ENCODE assay signal across 9 cellular contexts in the genomic region with DNA sequence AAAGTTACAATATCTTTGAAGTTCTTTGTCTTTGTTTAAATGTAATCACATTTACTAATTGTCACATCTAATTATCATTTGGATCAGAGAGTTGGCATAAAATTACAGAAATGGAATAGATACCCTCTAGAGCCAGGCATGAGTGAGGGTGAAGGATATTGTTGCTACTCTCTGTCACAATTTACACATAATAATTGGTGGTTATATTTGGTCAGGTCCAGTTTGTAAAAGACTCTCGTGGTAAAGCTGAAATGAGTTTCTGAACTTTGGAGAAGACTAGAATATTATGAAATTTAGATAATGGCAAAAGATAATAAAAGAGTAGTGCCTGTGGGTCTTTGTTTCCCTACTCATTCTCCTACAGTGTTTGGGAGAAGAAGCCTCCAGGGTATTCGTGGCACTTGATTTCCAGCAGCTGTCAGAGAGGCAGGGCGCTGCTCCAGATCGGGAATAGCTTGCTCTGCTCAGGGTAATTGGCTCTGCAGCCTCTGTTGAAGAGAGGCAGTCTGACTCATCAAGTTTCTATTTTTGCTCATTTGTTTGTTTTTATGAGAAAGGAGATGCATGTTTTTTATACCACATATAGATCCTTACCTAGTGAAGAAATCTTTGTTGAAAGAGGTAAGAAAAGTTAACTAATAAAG.
DNase-seq lines count a peak whose midpoint lies in the region; ATAC-seq, FAIRE-seq and TF ChIP-seq lines count a peak whose summit lies in the region.
"Had no signal": no experiment of that assay in that cellular context is flagged by ENCODE, and none has a peak within 500 bp of the region (broad histone marks: within the 10 kb centered on the region; RNA-seq: fewer than 3 reads in every experiment).

No MANE protein-coding gene starts in this region.

- H3K4me2 ChIP-seq in mammary epithelial cell (ENCODE audit: insufficient read depth, low read depth, low read length), result no peak overlapping the region

- H3K4me3 ChIP-seq in mammary epithelial cell (replicated peaks in 1 of 3; ENCODE audit: insufficient read depth in 1 of 3, low read depth in 2 of 3, low read length in 3 of 3) (no peak overlapping the region), aorta (ENCODE audit: low read length in 2 of 2) (no peak overlapping the region), stomach (no peak overlapping the region)

- CTCF ChIA-PET in MCF 10A (lab: Yijun Ruan, JAX) (no interaction called here), mammary epithelial cell (lab: Charles Lee; ENCODE audit: low non-redundant PET) (no interaction called here)

- H3K27me3 Mint-ChIP-seq in MCF 10A (ENCODE audit: insufficient read depth, unreplicated experiment), result peaks cover 56% of the 10 kb centered on the region
- H3K27me3 Mint-ChIP-seq: activated B cell treated with CpG ODN at 0.5 μM for 24 hours had no signal

- TF ChIP-seq POLR2A in stomach (IDR thresholded peaks at IDR 0.05), result no peak

- in situ Hi-C loops in mammary epithelial cell (cut with MboI; ENCODE audit: low sequenced_read_pairs in 2 of 2) (no loop called here), GM13976 (cut with MboI; ENCODE audit: low sequenced_read_pairs, unreplicated experiment) (no loop called here)

- FAIRE-seq in islet of Langerhans (lab: Jason Lieb, UNC), result peak; percentile 99

- H3K9me3 ChIP-seq in mammary epithelial cell (replicated peaks; ENCODE audit: insufficient read depth, low read length) (no peaks in the 10 kb centered on the region), aorta (ENCODE audit: control insufficient read depth, low read length) (no peaks in the 10 kb centered on the region), stomach (no peaks in the 10 kb centered on the region)

- WGBS in mammary epithelial cell (ENCODE audit: low coverage, missing lambda C conversion rate), result 17% methylated on average over 4 of the region's 4 CpGs
- 1 to 6% methylated on average over 4 of the region's 4 CpGs for WGBS in aorta, 2 donors
- 25 to 37% (median 34%) methylated on average over 4 of the region's 4 CpGs for WGBS in stomach, 5 donors

- TF ChIP-seq CTCF in MCF 10A (IDR thresholded peaks at IDR 0.05; ENCODE audit: unreplicated experiment), result no peak
- no peak for TF ChIP-seq CTCF in mammary epithelial cell (conservative IDR thresholded peaks at IDR 0.05 in 1 of 2, IDR thresholded peaks at IDR 0.05 in 1 of 2; ENCODE audit: extremely low read depth in 1 of 2, insufficient read depth in 1 of 2, low read depth in 1 of 2, low read length in 2 of 2)
- TF ChIP-seq CTCF in GM13976 (IDR thresholded peaks at IDR 0.05; ENCODE audit: borderline replicate concordance, control extremely low read depth, extremely low read depth, insufficient read depth, missing control alignments), result no peak
- TF ChIP-seq CTCF in stomach (IDR thresholded peaks at IDR 0.05), result no peak

- no peaks in the 10 kb centered on the region for H4K20me1 ChIP-seq in mammary epithelial cell (ENCODE audit: insufficient read depth, low read length)

- H3K27ac ChIP-seq in mammary epithelial cell (ENCODE audit: insufficient read depth, low read depth, low read length) (no peak overlapping the region), aorta (ENCODE audit: low read depth in 1 of 2, low read length in 2 of 2) (no peak overlapping the region), stomach (no peak overlapping the region)

- H3K4me1 ChIP-seq in mammary epithelial cell (ENCODE audit: insufficient read depth, low read length) (no peaks in the 10 kb centered on the region), aorta (ENCODE audit: control insufficient read depth in 1 of 2, insufficient read depth in 2 of 2, low read length in 2 of 2) (no peaks in the 10 kb centered on the region), stomach (no peaks in the 10 kb centered on the region)

- TF ChIP-seq EP300 in stomach (IDR thresholded peaks at IDR 0.05), result no peak

- no peaks in the 10 kb centered on the region for H3K9me3 Mint-ChIP-seq in MCF 10A (ENCODE audit: unreplicated experiment)

- no peak overlapping the region for H3K27ac Mint-ChIP-seq in MCF 10A (ENCODE audit: low read depth, unreplicated experiment)
- H3K27ac Mint-ChIP-seq: activated B cell treated with CpG ODN at 0.5 μM for 24 hours had no signal

- H3K36me3 Mint-ChIP-seq in MCF 10A (ENCODE audit: insufficient read depth, unreplicated experiment), result no peaks in the 10 kb centered on the region

- dilution Hi-C loops in mammary epithelial cell (cut with HindIII; ENCODE audit: low sequenced_read_pairs), result no loop called here

- DNase-seq in MCF 10A (ENCODE audit: unreplicated experiment) (peak; percentile 29), mammary epithelial cell (no peak), anterior cingulate cortex (lab: John Stamatoyannopoulos, UW) (peak in 30 of 58 donors; percentile 3 to 68 (median 18)), aorta (peak; percentile 50 to 79), GM13976 (ENCODE audit: low spot score) (no peak), stomach (no peak)
- DNase-seq: activated B cell treated with CpG ODN at 0.5 μM for 24 hours had no signal

- H3K79me2 ChIP-seq in mammary epithelial cell (ENCODE audit: insufficient read depth, low read length), result no peaks in the 10 kb centered on the region

- POLR2A ChIA-PET in MCF 10A (lab: Yijun Ruan, JAX), result interaction anchor here (1.3 kb wide), 1 partner anchor 138 kb away, joined by 3 read pairs; no protein-coding TSS in a partner anchor

- no peak overlapping the region for H3K9ac ChIP-seq in mammary epithelial cell (ENCODE audit: insufficient read depth, low read length)

- no peaks in the 10 kb centered on the region for H3K4me1 Mint-ChIP-seq in MCF 10A (ENCODE audit: insufficient read depth, unreplicated experiment)
- H3K4me1 Mint-ChIP-seq: activated B cell treated with CpG ODN at 0.5 μM for 24 hours had no signal

- H3K36me3 ChIP-seq in mammary epithelial cell (ENCODE audit: insufficient read depth, low read length) (no peaks in the 10 kb centered on the region), aorta (ENCODE audit: control insufficient read depth in 1 of 2, insufficient read depth in 2 of 2, low read length in 1 of 2) (no peaks in the 10 kb centered on the region), stomach (no peaks in the 10 kb centered on the region)

- BruUV-seq in MCF 10A (replicated peaks; lab: Mats Ljungman, UMichigan) (no TSS peak), mammary epithelial cell (replicated peaks; lab: Mats Ljungman, UMichigan) (no TSS peak)

- intact Hi-C loops in MCF 10A (cut with micrococcal nuclease) (no loop called here), mammary epithelial cell (cut with micrococcal nuclease) (no loop called here), aorta (cut with DNase I) (no loop called here), stomach (cut with DNase I; ENCODE audit: low total_unique reads) (no loop called here)

- ATAC-seq in aorta (ENCODE audit: low FRiP score) (peak; percentile 57), GM19397 (IDR thresholded peaks at IDR 0.05; ENCODE audit: unreplicated experiment) (no peak)

- no peak overlapping the region for H3K4me3 Mint-ChIP-seq in MCF 10A (ENCODE audit: unreplicated experiment)
- H3K4me3 Mint-ChIP-seq: activated B cell treated with CpG ODN at 0.5 μM for 24 hours had no signal

- H3K27me3 ChIP-seq in mammary epithelial cell (ENCODE audit: insufficient read depth, low read length) (no peaks in the 10 kb centered on the region), aorta (ENCODE audit: control insufficient read depth in 1 of 2, insufficient read depth in 2 of 2, low read length in 1 of 2) (no peaks in the 10 kb centered on the region), stomach (no peaks in the 10 kb centered on the region)

- H2AFZ ChIP-seq in mammary epithelial cell (ENCODE audit: low read depth, low read length), result no peak overlapping the region

Comparison
In these comparisons a context has a peak if more than half of its experiments do, and no peak if none do; other contexts are left out.
1. DNase-seq: peak in MCF 10A (single experiment), anterior cingulate cortex (30 of 58) and aorta (2 of 2); none in mammary epithelial cell (single experiment), GM13976 (single experiment) and stomach (single experiment).